ENCODE assay signal across 1 cellular context in the genomic region with DNA sequence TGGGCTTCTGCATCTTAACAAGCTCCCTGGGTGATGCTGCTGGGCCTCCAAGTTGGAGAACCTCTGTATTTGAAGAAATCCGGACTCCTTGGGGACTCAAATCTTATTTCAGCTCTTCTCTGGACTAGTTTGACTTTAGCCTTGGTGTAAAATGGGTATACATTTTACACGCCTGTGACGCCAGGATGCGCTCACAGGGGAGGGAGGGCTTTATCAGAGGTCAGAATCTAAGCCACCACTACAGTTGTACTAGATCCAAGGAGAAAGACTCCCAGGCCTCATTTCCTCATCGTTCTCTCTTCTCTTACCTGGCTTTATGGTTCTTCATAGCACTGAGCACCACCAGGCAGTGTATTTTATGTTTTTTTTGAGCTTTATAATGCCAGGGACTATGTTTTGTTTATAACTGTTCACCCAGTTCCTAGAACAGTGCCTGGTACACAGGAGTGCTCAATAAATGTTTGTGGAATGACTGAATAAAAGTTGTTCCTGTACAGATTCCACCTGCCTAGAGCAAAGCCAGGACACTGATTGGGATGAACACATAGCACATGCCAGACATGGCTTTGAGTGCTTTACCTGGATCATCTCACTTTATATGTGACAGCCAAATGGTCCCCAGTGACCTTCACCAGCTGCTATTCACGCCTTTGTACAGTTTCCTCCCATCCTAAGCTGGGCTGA.
TF ChIP-seq lines count a peak whose summit lies in the region.

No MANE protein-coding gene starts in this region.

TF ChIP-seq in HepG2, 621 proteins besides CTCF, POLR2A, EP300 and RAD21 (continues in another document):
- TF ChIP-seq, protein P1, sequence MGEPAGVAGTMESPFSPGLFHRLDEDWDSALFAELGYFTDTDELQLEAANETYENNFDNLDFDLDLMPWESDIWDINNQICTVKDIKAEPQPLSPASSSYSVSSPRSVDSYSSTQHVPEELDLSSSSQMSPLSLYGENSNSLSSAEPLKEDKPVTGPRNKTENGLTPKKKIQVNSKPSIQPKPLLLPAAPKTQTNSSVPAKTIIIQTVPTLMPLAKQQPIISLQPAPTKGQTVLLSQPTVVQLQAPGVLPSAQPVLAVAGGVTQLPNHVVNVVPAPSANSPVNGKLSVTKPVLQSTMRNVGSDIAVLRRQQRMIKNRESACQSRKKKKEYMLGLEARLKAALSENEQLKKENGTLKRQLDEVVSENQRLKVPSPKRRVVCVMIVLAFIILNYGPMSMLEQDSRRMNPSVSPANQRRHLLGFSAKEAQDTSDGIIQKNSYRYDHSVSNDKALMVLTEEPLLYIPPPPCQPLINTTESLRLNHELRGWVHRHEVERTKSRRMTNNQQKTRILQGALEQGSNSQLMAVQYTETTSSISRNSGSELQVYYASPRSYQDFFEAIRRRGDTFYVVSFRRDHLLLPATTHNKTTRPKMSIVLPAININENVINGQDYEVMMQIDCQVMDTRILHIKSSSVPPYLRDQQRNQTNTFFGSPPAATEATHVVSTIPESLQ (CRISPR knock-in tag; conservative IDR thresholded peaks at IDR 0.05): peak; percentile 34; the same call in 1 of the 2 replicates
- TF ChIP-seq SATB2 (CRISPR knock-in tag; IDR thresholded peaks at IDR 0.05) (no peak), FOSL2 (CRISPR knock-in tag; IDR thresholded peaks at IDR 0.05) (0 out of 2 replicates have a peak, but pooled peaks have one; percentile 4), TCF7L2 (IDR thresholded peaks at IDR 0.05; ENCODE audit: low read depth, low read length) (no peak), ZNF432 (CRISPR knock-in tag; IDR thresholded peaks at IDR 0.05; ENCODE audit: borderline replicate concordance) (no peak), BRD4 (CRISPR knock-in tag; IDR thresholded peaks at IDR 0.05) (peak; percentile 72; the same call in 1 of the 2 replicates), SALL2 (CRISPR knock-in tag; IDR thresholded peaks at IDR 0.05) (no peak; the same call in 1 of the 2 replicates), BORCS8-MEF2B (CRISPR knock-in tag; IDR thresholded peaks at IDR 0.05) (0 out of 2 replicates have a peak, but pooled peaks have one; percentile 8), ZFP36L2 (CRISPR knock-in tag; IDR thresholded peaks at IDR 0.05) (0 out of 2 replicates have a peak, but pooled peaks have one; percentile 78), NFYC (CRISPR knock-in tag; IDR thresholded peaks at IDR 0.05) (no peak), ZNF253 (CRISPR knock-in tag; IDR thresholded peaks at IDR 0.05; ENCODE audit: borderline replicate concordance) (no peak), KLF12 (CRISPR knock-in tag; IDR thresholded peaks at IDR 0.05; ENCODE audit: borderline replicate concordance) (0 out of 2 replicates have a peak, but pooled peaks have one; percentile 1), MED1 (CRISPR knock-in tag; IDR thresholded peaks at IDR 0.05) (0 out of 2 replicates have a peak, but pooled peaks have one; percentile 22), ZNF547 (CRISPR knock-in tag; IDR thresholded peaks at IDR 0.05) (no peak), KDM1A (CRISPR knock-in tag; IDR thresholded peaks at IDR 0.05) (0 out of 2 replicates have a peak, but pooled peaks have one; percentile 23), REPIN1 (CRISPR knock-in tag; IDR thresholded peaks at IDR 0.05; ENCODE audit: borderline replicate concordance, low read depth) (peak; percentile 19; the same call in 1 of the 2 replicates), ZFY (CRISPR knock-in tag; IDR thresholded peaks at IDR 0.05) (0 out of 2 replicates have a peak, but pooled peaks have one; percentile 3), THYN1 (CRISPR knock-in tag; IDR thresholded peaks at IDR 0.05; ENCODE audit: borderline replicate concordance, low read depth) (0 out of 2 replicates have a peak, but pooled peaks have one; percentile 39), SYNCRIP (IDR thresholded peaks at IDR 0.05; ENCODE audit: insufficient read depth, low read depth, low read length) (no peak), SSRP1 (CRISPR knock-in tag; IDR thresholded peaks at IDR 0.05) (peak; percentile 62; the same call in 1 of the 2 replicates), MATR3 (CRISPR knock-in tag; IDR thresholded peaks at IDR 0.05) (no peak), ZNF605 (CRISPR knock-in tag; IDR thresholded peaks at IDR 0.05) (peak; percentile 61; the same call in 1 of the 2 replicates), ZMYM4 (CRISPR knock-in tag; IDR thresholded peaks at IDR 0.05) (0 out of 2 replicates have a peak, but pooled peaks have one; percentile 29), ASH2L (IDR thresholded peaks at IDR 0.05; ENCODE audit: insufficient read length, low read depth, low read length) (peak; percentile 52), ZNF772 (CRISPR knock-in tag; IDR thresholded peaks at IDR 0.05) (no peak)
- TF ChIP-seq, protein P2, sequence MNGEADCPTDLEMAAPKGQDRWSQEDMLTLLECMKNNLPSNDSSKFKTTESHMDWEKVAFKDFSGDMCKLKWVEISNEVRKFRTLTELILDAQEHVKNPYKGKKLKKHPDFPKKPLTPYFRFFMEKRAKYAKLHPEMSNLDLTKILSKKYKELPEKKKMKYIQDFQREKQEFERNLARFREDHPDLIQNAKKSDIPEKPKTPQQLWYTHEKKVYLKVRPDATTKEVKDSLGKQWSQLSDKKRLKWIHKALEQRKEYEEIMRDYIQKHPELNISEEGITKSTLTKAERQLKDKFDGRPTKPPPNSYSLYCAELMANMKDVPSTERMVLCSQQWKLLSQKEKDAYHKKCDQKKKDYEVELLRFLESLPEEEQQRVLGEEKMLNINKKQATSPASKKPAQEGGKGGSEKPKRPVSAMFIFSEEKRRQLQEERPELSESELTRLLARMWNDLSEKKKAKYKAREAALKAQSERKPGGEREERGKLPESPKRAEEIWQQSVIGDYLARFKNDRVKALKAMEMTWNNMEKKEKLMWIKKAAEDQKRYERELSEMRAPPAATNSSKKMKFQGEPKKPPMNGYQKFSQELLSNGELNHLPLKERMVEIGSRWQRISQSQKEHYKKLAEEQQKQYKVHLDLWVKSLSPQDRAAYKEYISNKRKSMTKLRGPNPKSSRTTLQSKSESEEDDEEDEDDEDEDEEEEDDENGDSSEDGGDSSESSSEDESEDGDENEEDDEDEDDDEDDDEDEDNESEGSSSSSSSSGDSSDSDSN (CRISPR knock-in tag; IDR thresholded peaks at IDR 0.05): peak; percentile 30; the same call in 1 of the 2 replicates
- TF ChIP-seq, protein P3, sequence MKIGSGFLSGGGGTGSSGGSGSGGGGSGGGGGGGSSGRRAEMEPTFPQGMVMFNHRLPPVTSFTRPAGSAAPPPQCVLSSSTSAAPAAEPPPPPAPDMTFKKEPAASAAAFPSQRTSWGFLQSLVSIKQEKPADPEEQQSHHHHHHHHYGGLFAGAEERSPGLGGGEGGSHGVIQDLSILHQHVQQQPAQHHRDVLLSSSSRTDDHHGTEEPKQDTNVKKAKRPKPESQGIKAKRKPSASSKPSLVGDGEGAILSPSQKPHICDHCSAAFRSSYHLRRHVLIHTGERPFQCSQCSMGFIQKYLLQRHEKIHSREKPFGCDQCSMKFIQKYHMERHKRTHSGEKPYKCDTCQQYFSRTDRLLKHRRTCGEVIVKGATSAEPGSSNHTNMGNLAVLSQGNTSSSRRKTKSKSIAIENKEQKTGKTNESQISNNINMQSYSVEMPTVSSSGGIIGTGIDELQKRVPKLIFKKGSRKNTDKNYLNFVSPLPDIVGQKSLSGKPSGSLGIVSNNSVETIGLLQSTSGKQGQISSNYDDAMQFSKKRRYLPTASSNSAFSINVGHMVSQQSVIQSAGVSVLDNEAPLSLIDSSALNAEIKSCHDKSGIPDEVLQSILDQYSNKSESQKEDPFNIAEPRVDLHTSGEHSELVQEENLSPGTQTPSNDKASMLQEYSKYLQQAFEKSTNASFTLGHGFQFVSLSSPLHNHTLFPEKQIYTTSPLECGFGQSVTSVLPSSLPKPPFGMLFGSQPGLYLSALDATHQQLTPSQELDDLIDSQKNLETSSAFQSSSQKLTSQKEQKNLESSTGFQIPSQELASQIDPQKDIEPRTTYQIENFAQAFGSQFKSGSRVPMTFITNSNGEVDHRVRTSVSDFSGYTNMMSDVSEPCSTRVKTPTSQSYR (CRISPR knock-in tag; IDR thresholded peaks at IDR 0.05; ENCODE audit: borderline replicate concordance): peak; percentile 5; the same call in 1 of the 2 replicates
- TF ChIP-seq, protein P4, sequence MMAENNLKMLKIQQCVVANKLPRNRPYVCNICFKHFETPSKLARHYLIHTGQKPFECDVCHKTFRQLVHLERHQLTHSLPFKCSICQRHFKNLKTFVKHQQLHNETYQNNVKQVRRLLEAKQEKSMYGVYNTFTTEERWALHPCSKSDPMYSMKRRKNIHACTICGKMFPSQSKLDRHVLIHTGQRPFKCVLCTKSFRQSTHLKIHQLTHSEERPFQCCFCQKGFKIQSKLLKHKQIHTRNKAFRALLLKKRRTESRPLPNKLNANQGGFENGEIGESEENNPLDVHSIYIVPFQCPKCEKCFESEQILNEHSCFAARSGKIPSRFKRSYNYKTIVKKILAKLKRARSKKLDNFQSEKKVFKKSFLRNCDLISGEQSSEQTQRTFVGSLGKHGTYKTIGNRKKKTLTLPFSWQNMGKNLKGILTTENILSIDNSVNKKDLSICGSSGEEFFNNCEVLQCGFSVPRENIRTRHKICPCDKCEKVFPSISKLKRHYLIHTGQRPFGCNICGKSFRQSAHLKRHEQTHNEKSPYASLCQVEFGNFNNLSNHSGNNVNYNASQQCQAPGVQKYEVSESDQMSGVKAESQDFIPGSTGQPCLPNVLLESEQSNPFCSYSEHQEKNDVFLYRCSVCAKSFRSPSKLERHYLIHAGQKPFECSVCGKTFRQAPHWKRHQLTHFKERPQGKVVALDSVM (CRISPR knock-in tag; IDR thresholded peaks at IDR 0.05): peak; percentile 3
- TF ChIP-seq, protein P5, sequence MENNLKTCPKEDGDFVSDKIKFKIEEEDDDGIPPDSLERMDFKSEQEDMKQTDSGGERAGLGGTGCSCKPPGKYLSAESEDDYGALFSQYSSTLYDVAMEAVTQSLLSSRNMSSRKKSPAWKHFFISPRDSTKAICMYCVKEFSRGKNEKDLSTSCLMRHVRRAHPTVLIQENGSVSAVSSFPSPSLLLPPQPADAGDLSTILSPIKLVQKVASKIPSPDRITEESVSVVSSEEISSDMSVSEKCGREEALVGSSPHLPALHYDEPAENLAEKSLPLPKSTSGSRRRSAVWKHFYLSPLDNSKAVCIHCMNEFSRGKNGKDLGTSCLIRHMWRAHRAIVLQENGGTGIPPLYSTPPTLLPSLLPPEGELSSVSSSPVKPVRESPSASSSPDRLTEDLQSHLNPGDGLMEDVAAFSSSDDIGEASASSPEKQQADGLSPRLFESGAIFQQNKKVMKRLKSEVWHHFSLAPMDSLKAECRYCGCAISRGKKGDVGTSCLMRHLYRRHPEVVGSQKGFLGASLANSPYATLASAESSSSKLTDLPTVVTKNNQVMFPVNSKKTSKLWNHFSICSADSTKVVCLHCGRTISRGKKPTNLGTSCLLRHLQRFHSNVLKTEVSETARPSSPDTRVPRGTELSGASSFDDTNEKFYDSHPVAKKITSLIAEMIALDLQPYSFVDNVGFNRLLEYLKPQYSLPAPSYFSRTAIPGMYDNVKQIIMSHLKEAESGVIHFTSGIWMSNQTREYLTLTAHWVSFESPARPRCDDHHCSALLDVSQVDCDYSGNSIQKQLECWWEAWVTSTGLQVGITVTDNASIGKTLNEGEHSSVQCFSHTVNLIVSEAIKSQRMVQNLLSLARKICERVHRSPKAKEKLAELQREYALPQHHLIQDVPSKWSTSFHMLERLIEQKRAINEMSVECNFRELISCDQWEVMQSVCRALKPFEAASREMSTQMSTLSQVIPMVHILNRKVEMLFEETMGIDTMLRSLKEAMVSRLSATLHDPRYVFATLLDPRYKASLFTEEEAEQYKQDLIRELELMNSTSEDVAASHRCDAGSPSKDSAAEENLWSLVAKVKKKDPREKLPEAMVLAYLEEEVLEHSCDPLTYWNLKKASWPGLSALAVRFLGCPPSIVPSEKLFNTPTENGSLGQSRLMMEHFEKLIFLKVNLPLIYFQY (CRISPR knock-in tag; IDR thresholded peaks at IDR 0.05; ENCODE audit: borderline replicate concordance): 0 out of 2 replicates have a peak, but pooled peaks have one; percentile 28
